7 cellular contexts compared by ENCODE assay signal in genomic region chr14:61860294-61860918, GRCh38.
DNase-seq lines count a peak whose midpoint lies in the region; ATAC-seq and TF ChIP-seq lines count a peak whose summit lies in the region.

No MANE protein-coding gene starts in this region.

- no peak overlapping the region for H3K4me3 Mint-ChIP-seq in activated naive CD8-positive, alpha-beta T cell treated with anti-CD3 and anti-CD28 coated beads, Interleukin-2, amount 50 U/mL, for 24 hours

- no peak overlapping the region for H3K27ac Mint-ChIP-seq in activated naive CD8-positive, alpha-beta T cell treated with anti-CD3 and anti-CD28 coated beads, Interleukin-2, amount 50 U/mL, for 24 hours

- no peaks in the 10 kb centered on the region for H3K36me3 Mint-ChIP-seq in activated naive CD8-positive, alpha-beta T cell treated with anti-CD3 and anti-CD28 coated beads, Interleukin-2, amount 50 U/mL, for 24 hours (ENCODE audit: low read depth)

- H3K4me1 Mint-ChIP-seq in activated naive CD8-positive, alpha-beta T cell treated with anti-CD3 and anti-CD28 coated beads, Interleukin-2, amount 50 U/mL, for 24 hours: peaks cover 2% of the 10 kb centered on the region

- peak; percentile 92 for TF ChIP-seq CTCF in GM12872 (IDR thresholded peaks at IDR 0.05; ENCODE audit: insufficient read depth, low read depth, low read length)

- no peaks in the 10 kb centered on the region for H3K9me3 Mint-ChIP-seq in activated naive CD8-positive, alpha-beta T cell treated with anti-CD3 and anti-CD28 coated beads, Interleukin-2, amount 50 U/mL, for 24 hours

- ATAC-seq in GM21529 (IDR thresholded peaks at IDR 0.05; ENCODE audit: unreplicated experiment): peak; percentile 99
- ATAC-seq in activated naive CD8-positive, alpha-beta T cell treated with anti-CD3 and anti-CD28 coated beads, Interleukin-2, amount 50 U/mL, for 24 hours: no peak

- DNase-seq in HuH-7 (ENCODE audit: low spot score) (peak; percentile 68), SW480 (ENCODE audit: low spot score) (peak; percentile 40), iris pigment epithelial cell (ENCODE audit: low read depth) (peak; percentile 54)
- peak; percentile 68 for DNase-seq in activated naive CD8-positive, alpha-beta T cell treated with anti-CD3 and anti-CD28 coated beads, Interleukin-2, amount 50 U/mL, for 24 hours
- DNase-seq in stimulated activated CD8-positive, alpha-beta memory T cell treated with anti-CD3 and anti-CD28 coated beads, Interleukin-15, amount 100 ng/mL, for 1 hour (ENCODE audit: low read depth): peak; percentile 41

- peaks cover 18% of the 10 kb centered on the region for H3K27me3 Mint-ChIP-seq in activated naive CD8-positive, alpha-beta T cell treated with anti-CD3 and anti-CD28 coated beads, Interleukin-2, amount 50 U/mL, for 24 hours
